1 cellular context compared by ENCODE assay signal in the genomic region with DNA sequence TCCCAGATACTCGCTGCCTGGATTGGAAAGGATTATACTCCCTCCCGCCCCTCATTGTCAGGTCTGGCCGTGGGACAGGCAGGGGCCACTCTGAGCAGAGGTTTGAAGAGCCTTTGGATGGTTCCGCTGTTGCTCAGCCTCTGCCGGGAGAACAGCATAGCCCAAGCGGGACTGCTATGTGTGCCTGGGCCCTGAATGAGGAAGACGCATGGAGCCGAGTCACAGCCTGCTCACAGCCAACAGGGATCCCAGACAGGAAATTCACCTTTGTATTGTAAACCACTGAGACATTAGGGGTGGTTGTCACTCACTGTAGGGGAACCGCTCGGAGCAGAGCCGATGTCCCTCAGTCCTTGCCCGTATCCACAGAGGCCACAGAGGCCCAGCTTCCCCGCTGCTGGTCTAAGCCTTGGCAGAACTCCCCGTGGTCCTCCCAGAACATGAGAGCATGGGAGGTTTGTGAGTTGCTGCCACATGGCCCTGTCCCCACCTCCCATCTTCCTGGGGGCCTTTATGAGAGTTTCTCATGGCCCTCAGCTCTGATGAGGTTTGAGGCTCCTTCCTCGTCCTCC.
TF ChIP-seq lines count a peak whose summit lies in the region.

No MANE protein-coding gene starts in this region.

TF ChIP-seq in IMR-90, 13 proteins besides CTCF, POLR2A, EP300 and RAD21:
- TF ChIP-seq ELK1 (IDR thresholded peaks at IDR 0.05; ENCODE audit: borderline replicate concordance, low read depth, low read length) (no peak), CEBPB (IDR thresholded peaks at IDR 0.05; ENCODE audit: low read depth, low read length) (no peak), CHD1 (IDR thresholded peaks at IDR 0.05; ENCODE audit: low read depth, low read length) (no peak), FOS (IDR thresholded peaks at IDR 0.05; ENCODE audit: low read depth, low read length) (no peak), MAFK (IDR thresholded peaks at IDR 0.05; ENCODE audit: low read depth, low read length) (no peak), BHLHE40 (IDR thresholded peaks at IDR 0.05; ENCODE audit: low read depth, low read length) (no peak), MAZ (IDR thresholded peaks at IDR 0.05; ENCODE audit: borderline replicate concordance, low read depth, low read length) (no peak), MXI1 (IDR thresholded peaks at IDR 0.05; ENCODE audit: borderline replicate concordance, low read depth, low read length) (no peak), NFE2L2 (IDR thresholded peaks at IDR 0.05; ENCODE audit: low read depth, low read length) (no peak), USF2 (IDR thresholded peaks at IDR 0.05; ENCODE audit: low read depth, low read length) (no peak), RFX5 (IDR thresholded peaks at IDR 0.05; ENCODE audit: low read depth, low read length) (no peak), RCOR1 (IDR thresholded peaks at IDR 0.05; ENCODE audit: insufficient replicate concordance, low read length) (no peak)
TF ChIP-seq in IMR-90: peak in this region for 0.
